9 cellular contexts compared by ENCODE assay signal in the genomic region with DNA sequence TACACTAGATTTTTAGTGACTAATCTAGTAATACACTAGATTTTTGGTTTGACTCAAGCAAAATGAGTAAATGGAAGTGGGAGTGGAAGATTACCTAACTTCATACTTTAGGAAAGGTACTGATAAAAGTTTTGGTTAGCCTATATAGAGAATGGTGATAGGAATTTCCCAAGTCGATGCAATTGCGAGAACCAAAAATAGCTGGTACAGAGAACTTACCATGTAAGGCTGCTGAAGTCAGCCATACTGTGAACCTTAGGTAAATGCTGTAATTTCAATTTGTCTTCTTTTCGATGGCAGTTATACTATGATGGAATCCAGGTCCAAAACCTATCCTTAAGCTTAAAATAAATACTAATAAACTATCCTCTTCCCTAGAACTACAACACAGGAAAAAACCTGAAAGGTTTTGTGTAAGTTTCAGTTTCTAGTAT. TPM values are rescaled to one million over a fixed set of nuclear protein-coding genes. Genes with fewer than 3 reads are reported as not detected.
A peak's percentile ranks its signal among the peaks of the same experiment; 100 is the strongest.
DNase-seq lines count a peak whose midpoint lies in the region; ATAC-seq and TF ChIP-seq lines count a peak whose summit lies in the region.
"Had no signal": no experiment of that assay in that cellular context is flagged by ENCODE, and none has a peak within 500 bp of the region (broad histone marks: within the 10 kb centered on the region; RNA-seq: fewer than 3 reads in every experiment).

No MANE protein-coding gene starts in this region.

- no peak overlapping the region for H2AFZ ChIP-seq in OCI-LY7 (ENCODE audit: low read length)

- H3K4me2 ChIP-seq in OCI-LY7 (ENCODE audit: low read length), result peak overlapping the region; percentile 43

- H3K36me3 ChIP-seq in OCI-LY7 (ENCODE audit: insufficient read depth, low read length), result peaks cover 86% of the 10 kb centered on the region
- peaks cover 68% of the 10 kb centered on the region for H3K36me3 ChIP-seq in endodermal cell (ENCODE audit: control insufficient read depth, insufficient read depth, low read length)
- peaks cover 10 to 29% (median 19%) of the 10 kb centered on the region in 3 donors for H3K36me3 ChIP-seq in skeletal muscle tissue (ENCODE audit: control insufficient read depth in 3 of 3, insufficient read depth in 3 of 3, low read length in 3 of 3)

- H3K9me3 Mint-ChIP-seq in T-helper 2 cell treated with Interferon-gamma antibody and Interleukin-4, amounts not matched to agents 5 μg/mL and 100 μg/mL, for 36 hours, result no peaks in the 10 kb centered on the region
- H3K9me3 Mint-ChIP-seq in endodermal cell, result no peaks in the 10 kb centered on the region
- no peaks in the 10 kb centered on the region for H3K9me3 Mint-ChIP-seq in effector memory CD8-positive, alpha-beta T cell

- CTCF ChIA-PET in OCI-LY7 (lab: Charles Lee; ENCODE audit: unreplicated experiment), result no interaction called here

- H3K27me3 ChIP-seq in endodermal cell (ENCODE audit: control insufficient read depth, insufficient read depth, low read length, poor library complexity, severe bottlenecking), result no peaks in the 10 kb centered on the region
- H3K27me3 ChIP-seq in skeletal muscle tissue (ENCODE audit: control insufficient read depth in 3 of 3, insufficient read depth in 3 of 3, low read length in 3 of 3), result no peaks in the 10 kb centered on the region

- H3K4me1 ChIP-seq in OCI-LY7 (ENCODE audit: insufficient read depth, low read length, poor library complexity, severe bottlenecking), result peaks cover 49% of the 10 kb centered on the region
- H3K4me1 ChIP-seq in endodermal cell (ENCODE audit: control insufficient read depth, insufficient read depth, low read length), result no peaks in the 10 kb centered on the region
- H3K4me1 ChIP-seq in skeletal muscle tissue (ENCODE audit: control insufficient read depth in 3 of 3, insufficient read depth in 3 of 3, low read length in 3 of 3), result peaks cover 4 to 13% (median 4%) of the 10 kb centered on the region in 3 donors

- no peaks in the 10 kb centered on the region for H3K27me3 Mint-ChIP-seq in T-helper 2 cell treated with Interferon-gamma antibody and Interleukin-4, amounts not matched to agents 5 μg/mL and 100 μg/mL, for 36 hours (ENCODE audit: low read depth)
- no peaks in the 10 kb centered on the region for H3K27me3 Mint-ChIP-seq in endodermal cell (ENCODE audit: insufficient read depth)
- no peaks in the 10 kb centered on the region for H3K27me3 Mint-ChIP-seq in effector memory CD8-positive, alpha-beta T cell

- H3K4me3 ChIP-seq in OCI-LY7 (ENCODE audit: low read depth, low read length, poor library complexity, severe bottlenecking), result no peak overlapping the region
- no peak overlapping the region for H3K4me3 ChIP-seq in endodermal cell (ENCODE audit: low read length)
- H3K4me3 ChIP-seq in skeletal muscle tissue (ENCODE audit: low read length in 3 of 3), result no peak overlapping the region

- ATAC-seq in effector memory CD8-positive, alpha-beta T cell (replicated peaks), result no peak

- BruUV-seq in OCI-LY7 (replicated peaks; lab: Mats Ljungman, UMichigan), result no TSS peak

- H3K27ac Mint-ChIP-seq in T-helper 2 cell treated with Interferon-gamma antibody and Interleukin-4, amounts not matched to agents 5 μg/mL and 100 μg/mL, for 36 hours, result peak overlapping the region; percentile 75
- H3K27ac Mint-ChIP-seq in endodermal cell, result peak overlapping the region; percentile 78
- peak overlapping the region in 1 of 2 donors; percentile 20 for H3K27ac Mint-ChIP-seq in effector memory CD8-positive, alpha-beta T cell

- H3K4me3 Mint-ChIP-seq in T-helper 2 cell treated with Interferon-gamma antibody and Interleukin-4, amounts not matched to agents 5 μg/mL and 100 μg/mL, for 36 hours, result peak overlapping the region; percentile 14
- no peak overlapping the region for H3K4me3 Mint-ChIP-seq in endodermal cell
- no peak overlapping the region for H3K4me3 Mint-ChIP-seq in effector memory CD8-positive, alpha-beta T cell

- peaks cover 46% of the 10 kb centered on the region for H3K4me1 Mint-ChIP-seq in T-helper 2 cell treated with Interferon-gamma antibody and Interleukin-4, amounts not matched to agents 5 μg/mL and 100 μg/mL, for 36 hours (ENCODE audit: low read depth)
- peaks cover 13% of the 10 kb centered on the region for H3K4me1 Mint-ChIP-seq in endodermal cell
- peaks cover 30 to 40% of the 10 kb centered on the region in 2 donors for H3K4me1 Mint-ChIP-seq in effector memory CD8-positive, alpha-beta T cell (ENCODE audit: low read depth in 2 of 2)

- intact Hi-C loops in OCI-LY7 (cut with micrococcal nuclease; ENCODE audit: unreplicated experiment), result no loop called here

- H3K27ac ChIP-seq in OCI-LY7 (ENCODE audit: low read depth, low read length, poor library complexity, severe bottlenecking), result peak overlapping the region; percentile 55
- H3K27ac ChIP-seq in endodermal cell (ENCODE audit: low read depth, low read length), result peak overlapping the region; percentile 69
- peak overlapping the region; percentile 49 for H3K27ac ChIP-seq in skeletal muscle tissue (ENCODE audit: low read depth, low read length)

- H3K36me3 Mint-ChIP-seq in T-helper 2 cell treated with Interferon-gamma antibody and Interleukin-4, amounts not matched to agents 5 μg/mL and 100 μg/mL, for 36 hours (ENCODE audit: low read depth), result peaks cover 76% of the 10 kb centered on the region
- peaks cover 41% of the 10 kb centered on the region for H3K36me3 Mint-ChIP-seq in endodermal cell (ENCODE audit: low read depth)
- H3K36me3 Mint-ChIP-seq in effector memory CD8-positive, alpha-beta T cell (ENCODE audit: insufficient read depth), result peaks cover 73% of the 10 kb centered on the region

- H4K20me1 ChIP-seq in OCI-LY7 (ENCODE audit: insufficient read depth, low read length), result peaks cover 24% of the 10 kb centered on the region; the same call in 1 of the 2 replicates

- 93 to 100% methylated on average over 2 to 3 of the region's 3 CpGs for WGBS in endodermal cell (ENCODE audit: insufficient coverage in 1 of 2, insufficient read length in 1 of 2), 2 experiments

- H3K79me2 ChIP-seq in OCI-LY7 (ENCODE audit: insufficient read depth, low read depth, low read length), result peaks cover 87% of the 10 kb centered on the region

- TF ChIP-seq CTCF in OCI-LY7 (conservative IDR thresholded peaks at IDR 0.05; ENCODE audit: low read length) (no peak), endodermal cell (conservative IDR thresholded peaks at IDR 0.05) (no peak)

- no peak for DNase-seq in T-helper 2 cell treated with Interferon-gamma antibody and Interleukin-4, amounts not matched to agents 5 μg/mL and 100 μg/mL, for 36 hours (ENCODE audit: low spot score)
- DNase-seq in T-helper 2 cell, result no peak
- no peak for DNase-seq in OCI-LY7 (ENCODE audit: low spot score)
- no peak for DNase-seq in endodermal cell
- no peak for DNase-seq in effector memory CD8-positive, alpha-beta T cell
- no peak for DNase-seq in NCI-H526 treated with DMSO at 0.1 percent for 48 hours (lab: John Stamatoyannopoulos, UW)
- no peak for DNase-seq in dedifferentiated amniotic fluid mesenchymal stem cell (ENCODE audit: extremely low spot score)
- DNase-seq: activated CD8-positive, alpha-beta memory T cell treated with anti-CD3 and anti-CD28 coated beads, Interleukin-2, amount 50 U/mL, for 4 hours had no signal

- no peak overlapping the region for H3K9ac ChIP-seq in endodermal cell (ENCODE audit: extremely low read depth, low read length, poor library complexity, severe bottlenecking)
- no peak overlapping the region for H3K9ac ChIP-seq in skeletal muscle tissue (ENCODE audit: low read depth in 1 of 3, low read length in 3 of 3)

- H3K9me3 ChIP-seq in OCI-LY7 (ENCODE audit: low read length), result no peaks in the 10 kb centered on the region
- no peaks in the 10 kb centered on the region for H3K9me3 ChIP-seq in endodermal cell (ENCODE audit: control insufficient read depth, low read length)
- no peaks in the 10 kb centered on the region for H3K9me3 ChIP-seq in skeletal muscle tissue (ENCODE audit: control insufficient read depth in 3 of 3, low read length in 3 of 3)

- H3K9me2 ChIP-seq in OCI-LY7 (ENCODE audit: insufficient read depth, low read length), result no peaks in the 10 kb centered on the region

- POLR2A ChIA-PET in OCI-LY7 (lab: Charles Lee), result interaction anchor here (0.5 to 2.5 kb wide), 4 partner anchors 9 to 480 kb away, joined by 3 to 16 read pairs (median 6); no protein-coding TSS in a partner anchor

RNA-seq across cellular contexts. Expression of a gene that starts 4.6 kb away (rescaled TPM):
- total RNA-seq in OCI-LY7 (2014; rRNA removed; shearing (Covaris generic)), result 129 and 143 TPM in 2 replicates
- total RNA-seq in OCI-LY7 (2022) (198 and 210 TPM in 2 replicates), endodermal cell (100 to 1,000 TPM; 107 to 108 TPM), skeletal muscle tissue (62.6 TPM)
- 132 TPM for polyA plus RNA-seq in endodermal cell (2013, experiment 1 of 2)
- 128 TPM for polyA plus RNA-seq in endodermal cell (2013, experiment 2 of 2)

RNA-seq across cellular contexts. Expression of a gene that starts 15.9 kb away (rescaled TPM):
- total RNA-seq in OCI-LY7 (2014; rRNA removed; shearing (Covaris generic)), result 229 and 293 TPM in 2 replicates
- total RNA-seq in OCI-LY7 (2022) (335 and 394 TPM in 2 replicates), endodermal cell (100 to 1,000 TPM; 162 to 170 TPM), skeletal muscle tissue (65.2 TPM)
- 167 TPM for polyA plus RNA-seq in endodermal cell (2013, experiment 1 of 2)
- 155 TPM for polyA plus RNA-seq in endodermal cell (2013, experiment 2 of 2)

RNA-seq across cellular contexts. Expression of a gene that starts 51.1 kb away (rescaled TPM):
- total RNA-seq in OCI-LY7 (2014; rRNA removed; shearing (Covaris generic)), result 11.2 and 14.1 TPM in 2 replicates
- total RNA-seq in OCI-LY7 (2022) (13.2 and 17.0 TPM in 2 replicates), endodermal cell (not detected), skeletal muscle tissue (under 0.01 TPM)
- polyA plus RNA-seq in endodermal cell (2013, experiment 1 of 2), result not detected
- polyA plus RNA-seq in endodermal cell (2013, experiment 2 of 2), result not detected

Comparison
In these comparisons a context has a peak if more than half of its experiments do, and no peak if none do; other contexts are left out.
1. RNA of a gene that starts 51.1 kb away (total RNA-seq): 11.2 to 17.0 TPM in OCI-LY7; not detected in endodermal cell and under 0.01 TPM in skeletal muscle tissue (single experiment); every median in the first group is over 10 times any median in the second.
2. Peak in every context shown above with its lines, with median percentiles within 50 percentile points of each other: H3K27ac ChIP-seq.